8 cellular contexts compared by ENCODE assay signal in the genomic region with DNA sequence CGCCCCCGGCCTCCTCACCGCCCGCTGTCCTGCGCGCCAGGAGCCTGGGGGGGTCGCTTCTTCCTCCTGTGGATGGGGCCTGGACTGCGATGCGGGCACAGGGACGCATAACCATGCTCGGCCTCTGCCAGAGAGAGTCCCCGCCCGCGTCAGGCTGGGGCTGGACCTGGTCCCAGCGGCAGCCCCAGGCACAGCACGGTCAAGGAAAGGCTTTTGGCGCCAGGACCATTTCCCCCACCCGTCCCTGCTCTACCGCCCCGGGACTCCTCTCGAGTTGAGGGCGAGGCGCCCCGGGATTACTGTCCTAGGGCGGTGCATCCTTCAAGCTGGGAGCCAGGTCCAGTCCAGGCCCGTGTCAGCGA. TPM values are rescaled to one million over a fixed set of nuclear protein-coding genes. Genes with fewer than 3 reads are reported as not detected.
DNase-seq lines count a peak whose midpoint lies in the region; ATAC-seq, FAIRE-seq and TF ChIP-seq lines count a peak whose summit lies in the region.

No MANE protein-coding gene starts in this region.

- ATAC-seq in GM21576 (IDR thresholded peaks at IDR 0.05; ENCODE audit: unreplicated experiment), result no peak

- FAIRE-seq in GM12891 (lab: Jason Lieb, UNC), result peak; percentile 26

- H3K27ac ChIP-seq in HUES6 (ENCODE audit: low read depth, low read length) (no peak overlapping the region), breast epithelium (no peak overlapping the region), mesodermal cell (ENCODE audit: low read depth, low read length, severe bottlenecking) (no peak overlapping the region)

- DNase-seq in GM12891 (ENCODE audit: insufficient read length, low spot score), result no peak
- DNase-seq in breast epithelium (ENCODE audit: low spot score in 2 of 2), result peak in 1 of 2 donors; percentile 52
- no peak for DNase-seq in HuH-7 (ENCODE audit: low spot score)
- no peak for DNase-seq in midbrain (lab: John Stamatoyannopoulos, UW)
- no peak for DNase-seq in stimulated activated CD4-positive, alpha-beta T cell treated with anti-CD3 and anti-CD28 coated beads, Interleukin-12 subunit alpha, Interleukin-12 subunit beta, amount 100 ng/mL, for 4 hours

- TF ChIP-seq POLR2A in GM12891 (IDR thresholded peaks at IDR 0.05; ENCODE audit: low read depth, low read length), result no peak
- no peak for TF ChIP-seq POLR2A in breast epithelium (IDR thresholded peaks at IDR 0.05)

- TF ChIP-seq CTCF in breast epithelium (IDR thresholded peaks at IDR 0.05), result no peak

- 0 to 1% methylated on average over 22 to 23 of the region's 27 CpGs for WGBS in mesodermal cell (ENCODE audit: insufficient coverage in 2 of 2), 2 experiments

- H3K27me3 ChIP-seq in HUES6 (ENCODE audit: control insufficient read depth, insufficient read depth, low read length) (no peaks in the 10 kb centered on the region), breast epithelium (no peaks in the 10 kb centered on the region)

- peak overlapping the region; percentile 87 for H3K4me3 ChIP-seq in HUES6 (ENCODE audit: low read depth, low read length)
- H3K4me3 ChIP-seq in breast epithelium, result peak overlapping the region; percentile 47 to 72 (median 61)
- peak overlapping the region; percentile 56 for H3K4me3 ChIP-seq in mesodermal cell (ENCODE audit: extremely low read depth, insufficient read depth, low read length, poor library complexity, severe bottlenecking)

- H3K9me3 ChIP-seq in HUES6 (ENCODE audit: control insufficient read depth, insufficient read depth, low read depth, low read length) (no peaks in the 10 kb centered on the region), breast epithelium (no peaks in the 10 kb centered on the region), mesodermal cell (ENCODE audit: control insufficient read depth, low read length) (no peaks in the 10 kb centered on the region)

- H3K4me1 ChIP-seq in HUES6 (ENCODE audit: control insufficient read depth, insufficient read depth, low read length) (peaks cover 19% of the 10 kb centered on the region), breast epithelium (peaks cover 10 to 11% of the 10 kb centered on the region in 2 donors), mesodermal cell (ENCODE audit: control insufficient read depth, insufficient read depth, low read length, poor library complexity, severe bottlenecking) (peaks cover 5% of the 10 kb centered on the region)

- H3K36me3 ChIP-seq in HUES6 (ENCODE audit: control insufficient read depth, insufficient read depth, low read length), result peaks cover 14% of the 10 kb centered on the region
- no peaks in the 10 kb centered on the region for H3K36me3 ChIP-seq in breast epithelium
- H3K36me3 ChIP-seq in mesodermal cell (ENCODE audit: control insufficient read depth, insufficient read depth, low read length), result peaks cover 23% of the 10 kb centered on the region

- H3K9ac ChIP-seq in HUES6 (ENCODE audit: low read length), result peak overlapping the region; percentile 71

- intact Hi-C loops in breast epithelium (cut with DNase I; ENCODE audit: low total_unique reads), result loop anchor here (10.0 kb wide), 1 partner anchor 53 kb away; no protein-coding TSS in a partner anchor

TF ChIP-seq in GM12891, 5 proteins besides CTCF, POLR2A, EP300 and RAD21:
- no peak for TF ChIP-seq PAX5 (IDR thresholded peaks at IDR 0.05; ENCODE audit: insufficient read depth, low read length, severe bottlenecking)

RNA-seq across cellular contexts. Expression of gene MXD3, which starts 0.4 kb away (rescaled TPM):
- 11.9 TPM for polyA plus RNA-seq in GM12891 (2012; ENCODE audit: low read depth, missing spikeins)
- total RNA-seq in breast epithelium, result 10 to 100 TPM in 1 of 3 donors, 1 to 10 TPM in 2; 4.2 to 10.5 (median 9.4) TPM
- polyA plus RNA-seq in mesodermal cell (2013, experiment 1 of 2), result 27.3 TPM
- polyA plus RNA-seq in mesodermal cell (2013, experiment 2 of 2), result 25.9 TPM

RNA-seq across cellular contexts. Expression of gene PRELID1, which starts 7.7 kb away (rescaled TPM):
- 175 TPM for polyA plus RNA-seq in GM12891 (2012; ENCODE audit: low read depth, missing spikeins)
- total RNA-seq in breast epithelium, result 10 to 100 TPM; 61.0 to 97.0 (median 68.8) TPM
- polyA plus RNA-seq in mesodermal cell (2013, experiment 1 of 2), result 207 TPM
- 180 TPM for polyA plus RNA-seq in mesodermal cell (2013, experiment 2 of 2)

RNA-seq across cellular contexts. Expression of gene RAB24, which starts 7.8 kb away (rescaled TPM):
- 28.4 TPM for polyA plus RNA-seq in GM12891 (2012; ENCODE audit: low read depth, missing spikeins)
- total RNA-seq in breast epithelium, result 10 to 100 TPM; 21.4 to 62.9 (median 36.0) TPM
- polyA plus RNA-seq in mesodermal cell (2013, experiment 1 of 2), result 19.8 TPM
- 17.9 TPM for polyA plus RNA-seq in mesodermal cell (2013, experiment 2 of 2)

RNA-seq across cellular contexts. Expression of gene LMAN2, which starts 40.1 kb away (rescaled TPM):
- 139 TPM for polyA plus RNA-seq in GM12891 (2012; ENCODE audit: low read depth, missing spikeins)
- total RNA-seq in breast epithelium, result 100 to 1,000 TPM; 139 to 188 (median 170) TPM
- polyA plus RNA-seq in mesodermal cell (2013, experiment 1 of 2), result 200 TPM
- polyA plus RNA-seq in mesodermal cell (2013, experiment 2 of 2), result 172 TPM

RNA-seq across cellular contexts. Expression of gene RGS14, which starts 46.4 kb away (rescaled TPM):
- 43.2 TPM for polyA plus RNA-seq in GM12891 (2012; ENCODE audit: low read depth, missing spikeins)
- 10 to 100 TPM in 2 of 3 donors, 1 to 10 TPM in 1; 9.0 to 16.4 (median 11.3) TPM for total RNA-seq in breast epithelium
- 23.0 TPM for polyA plus RNA-seq in mesodermal cell (2013, experiment 1 of 2)
- 16.1 TPM for polyA plus RNA-seq in mesodermal cell (2013, experiment 2 of 2)
